ENCODE assay signal across 17 cellular contexts in genomic region chr10:129126955-129127354, GRCh38.
A peak's percentile ranks its signal among the peaks of the same experiment; 100 is the strongest.
DNase-seq lines count a peak whose midpoint lies in the region; ATAC-seq and TF ChIP-seq lines count a peak whose summit lies in the region.
"Had no signal": no experiment of that assay in that cellular context is flagged by ENCODE, and none has a peak within 500 bp of the region (broad histone marks: within the 10 kb centered on the region; RNA-seq: fewer than 3 reads in every experiment).

No MANE protein-coding gene starts in this region.

- peaks cover 0 to 19% of the 10 kb centered on the region in 2 donors for H3K27me3 ChIP-seq in left lung

- CTCF ChIA-PET in activated CD8-positive, alpha-beta memory T cell treated with anti-CD3 and anti-CD28 coated beads, Interleukin-2, amount 10 ng/mL, durations not matched to agents 7 days and 5 days (lab: Charles Lee) = no interaction called here

- H3K9me3 ChIP-seq in left lung = no peaks in the 10 kb centered on the region
- H3K9me3 ChIP-seq: Caco-2, HAP-1 had no signal

- peak; percentile 11 for DNase-seq in activated CD8-positive, alpha-beta memory T cell treated with anti-CD3 and anti-CD28 coated beads, Interleukin-2, amount 10 ng/mL, durations not matched to agents 7 days and 5 days
- DNase-seq in activated CD8-positive, alpha-beta memory T cell treated with anti-CD3 and anti-CD28 coated beads for 24 hours = no peak
- DNase-seq in NCI-H526 (lab: John Stamatoyannopoulos, UW) (peak; percentile 23 to 51), ecto neural progenitor cell (ENCODE audit: low spot score) (peak; percentile 19), islet precursor cell (peak; percentile 27), left lung (no peak), hippocampal formation (lab: John Stamatoyannopoulos, UW) (no peak)
- DNase-seq: Caco-2; CD4-positive, CD25-positive, alpha-beta regulatory T cell; CD8-positive, alpha-beta T cell; DMS153; DND-41; HFFc6 had no signal

- intact Hi-C loops in left lung (cut with DNase I) = no loop called here

- H3K36me3 Mint-ChIP-seq in activated CD8-positive, alpha-beta memory T cell treated with anti-CD3 and anti-CD28 coated beads, Interleukin-2, amount 10 ng/mL, durations not matched to agents 7 days and 5 days = no peaks in the 10 kb centered on the region
- H3K36me3 Mint-ChIP-seq: CD4-positive, CD25-positive, alpha-beta regulatory T cell; CD8-positive, alpha-beta T cell had no signal

- no peaks in the 10 kb centered on the region for H3K4me1 ChIP-seq in left lung
- H3K4me1 ChIP-seq: Caco-2, HAP-1 had no signal

- TF ChIP-seq CTCF in left lung (IDR thresholded peaks at IDR 0.05) = no peak

- H3K4me3 Mint-ChIP-seq in activated CD8-positive, alpha-beta memory T cell treated with anti-CD3 and anti-CD28 coated beads, Interleukin-2, amount 10 ng/mL, durations not matched to agents 7 days and 5 days = no peak overlapping the region
- H3K4me3 Mint-ChIP-seq: CD4-positive, CD25-positive, alpha-beta regulatory T cell; CD8-positive, alpha-beta T cell; GM23338; HFFc6 had no signal

- peaks cover 3% of the 10 kb centered on the region for H3K9me3 Mint-ChIP-seq in activated CD8-positive, alpha-beta memory T cell treated with anti-CD3 and anti-CD28 coated beads, Interleukin-2, amount 10 ng/mL, durations not matched to agents 7 days and 5 days (ENCODE audit: low read depth)

- no peak overlapping the region for H3K27ac ChIP-seq in left lung
- H3K27ac ChIP-seq: C4-2B had no signal

- H3K4me1 Mint-ChIP-seq in activated CD8-positive, alpha-beta memory T cell treated with anti-CD3 and anti-CD28 coated beads, Interleukin-2, amount 10 ng/mL, durations not matched to agents 7 days and 5 days = no peaks in the 10 kb centered on the region

- H3K4me3 ChIP-seq in left lung = no peak overlapping the region
- H3K4me3 ChIP-seq: GM23338, HAP-1 had no signal

- no peak overlapping the region for H3K27ac Mint-ChIP-seq in activated CD8-positive, alpha-beta memory T cell treated with anti-CD3 and anti-CD28 coated beads, Interleukin-2, amount 10 ng/mL, durations not matched to agents 7 days and 5 days
- H3K27ac Mint-ChIP-seq: CD4-positive, CD25-positive, alpha-beta regulatory T cell; CD8-positive, alpha-beta T cell; GM23338; HFFc6 had no signal

- peaks cover 6% of the 10 kb centered on the region for H3K27me3 Mint-ChIP-seq in activated CD8-positive, alpha-beta memory T cell treated with anti-CD3 and anti-CD28 coated beads, Interleukin-2, amount 10 ng/mL, durations not matched to agents 7 days and 5 days

- H3K36me3 ChIP-seq in left lung = no peaks in the 10 kb centered on the region
- H3K36me3 ChIP-seq: HAP-1 had no signal

- ATAC-seq in activated CD8-positive, alpha-beta memory T cell treated with anti-CD3 and anti-CD28 coated beads, Interleukin-2, amount 10 ng/mL, durations not matched to agents 7 days and 5 days = no peak
- no peak for ATAC-seq in left lung
- no peak for ATAC-seq in GM18868 (IDR thresholded peaks at IDR 0.05; ENCODE audit: unreplicated experiment)
- ATAC-seq: CD8-positive, alpha-beta T cell; GM23338 had no signal

Comparison
In these comparisons a context has a peak if more than half of its experiments do, and no peak if none do; other contexts are left out.
1. DNase-seq: peak in activated CD8-positive, alpha-beta memory T cell treated with anti-CD3 and anti-CD28 coated beads, Interleukin-2, amount 10 ng/mL, durations not matched to agents 7 days and 5 days (single experiment), NCI-H526 (2 of 2), ecto neural progenitor cell (single experiment) and islet precursor cell (single experiment); none in activated CD8-positive, alpha-beta memory T cell treated with anti-CD3 and anti-CD28 coated beads for 24 hours (single experiment), left lung (0 of 2) and hippocampal formation (0 of 2).